Comparison of ENCODE assay signal across 20 cellular contexts in genomic region chr4:91280551-91281290, GRCh38.
DNase-seq lines count a peak whose midpoint lies in the region; ATAC-seq, FAIRE-seq and TF ChIP-seq lines count a peak whose summit lies in the region.
"Had no signal": no experiment of that assay in that cellular context is flagged by ENCODE, and none has a peak within 500 bp of the region (broad histone marks: within the 10 kb centered on the region; RNA-seq: fewer than 3 reads in every experiment).

No MANE protein-coding gene starts in this region.

- no peak overlapping the region for H3K4ac ChIP-seq in H1 (replicated peaks; ENCODE audit: insufficient read length, low read depth, low read length)

- no peak overlapping the region for H3K56ac ChIP-seq in H1 (replicated peaks; ENCODE audit: insufficient read length, low read depth, low read length)

- peaks cover 24% of the 10 kb centered on the region; the same call in 2 of the 3 replicates for H3K4me1 Mint-ChIP-seq in GM23338
- H3K4me1 Mint-ChIP-seq in CD8-positive, alpha-beta memory T cell = no peaks in the 10 kb centered on the region
- H3K4me1 Mint-ChIP-seq: CD4-positive, alpha-beta memory T cell; T-helper 17 cell had no signal

- peak in 2 of 3 experiments; percentile 18 to 69 for DNase-seq in NCI-H1417 (lab: John Stamatoyannopoulos, UW)
- DNase-seq in NCI-H1417 treated with DMSO at 0.1 percent for 48 hours (lab: John Stamatoyannopoulos, UW) = no peak
- peak; percentile 20 for DNase-seq in GM23338 (ENCODE audit: low spot score)
- DNase-seq in NCI-H2029 (lab: John Stamatoyannopoulos, UW) = peak; percentile 84
- no peak for DNase-seq in H1 (ENCODE audit: low read depth in 1 of 2, low spot score in 2 of 2)
- DNase-seq in smooth muscle cell (lab: John Stamatoyannopoulos, UW; ENCODE audit: unreplicated experiment) = no peak
- no peak for DNase-seq in CD8-positive, alpha-beta memory T cell
- DNase-seq in SKM-1 treated with dmso at 0.1 percent for 144 hours (lab: John Stamatoyannopoulos, UW; ENCODE audit: unreplicated experiment) = no peak
- DNase-seq: CD4-positive, alpha-beta memory T cell; EL; H7; IMR-90; Karpas-422; MG63; NCI-H1436 treated with DMSO at 0.1 percent for 48 hours; NCI-H2081 treated with DMSO at 0.1 percent for 48 hours; NK-92 treated with Interleukin-12 subunit alpha and Interleukin-12 subunit beta, amount 100 ng/mL, for 24 hours; SHP77 treated with DMSO at 0.1 percent for 48 hours; T-helper 17 cell had no signal

- H2BK120ac ChIP-seq in H1 (replicated peaks; ENCODE audit: low read depth, low read length) = peak overlapping the region; percentile 43

- no peak overlapping the region for H3K4me3 ChIP-seq in GM23338
- H3K4me3 ChIP-seq in H1 (ENCODE audit: extremely low read depth in 1 of 4, insufficient read depth in 2 of 4, low read depth in 3 of 4, low read length in 4 of 4) = no peak overlapping the region
- H3K4me3 ChIP-seq in smooth muscle cell = no peak overlapping the region
- H3K4me3 ChIP-seq in CD8-positive, alpha-beta memory T cell (ENCODE audit: low read length) = no peak overlapping the region
- H3K4me3 ChIP-seq: MG63 had no signal

- POLR2A ChIA-PET in H1 (lab: Charles Lee; ENCODE audit: partially characterized antibody) = no interaction called here
- POLR2A ChIA-PET in CD8-positive, alpha-beta memory T cell (lab: Charles Lee) = no interaction called here

- no peak overlapping the region for H3K27ac Mint-ChIP-seq in GM23338
- H3K27ac Mint-ChIP-seq in CD8-positive, alpha-beta memory T cell = no peak overlapping the region
- H3K27ac Mint-ChIP-seq: CD4-positive, alpha-beta memory T cell; T-helper 17 cell had no signal

- H3K18ac ChIP-seq in H1 (ENCODE audit: extremely low read depth, low read length) = no peak overlapping the region; the same call in 1 of the 2 replicates

- H2AFZ ChIP-seq in GM23338 (no peak overlapping the region), H1 (ENCODE audit: low read length) (peak overlapping the region; percentile 46; the same call in 1 of the 2 replicates), smooth muscle cell (ENCODE audit: low read depth) (no peak overlapping the region)

- H2AK5ac ChIP-seq in H1 (ENCODE audit: low read depth, low read length) = peak overlapping the region; percentile 82; the same call in 1 of the 2 replicates

- 0 out of 2 replicates have a peak overlapping the region, but pooled peaks have one; percentile 29 for H2BK12ac ChIP-seq in H1 (ENCODE audit: low read depth, low read length)

- H3K4me2 ChIP-seq in GM23338 (no peak overlapping the region), H1 (ENCODE audit: insufficient read depth in 1 of 2, low read depth in 2 of 2, low read length in 2 of 2) (no peak overlapping the region), smooth muscle cell (no peak overlapping the region)

- TF ChIP-seq POLR2A in H1 (IDR thresholded peaks at IDR 0.05; ENCODE audit: control extremely low read depth in 1 of 2, low read depth in 2 of 2, low read length in 2 of 2) = no peak

- no peak overlapping the region for H3K14ac ChIP-seq in H1 (ENCODE audit: insufficient read length)

- H3K27me3 ChIP-seq in GM23338 (ENCODE audit: insufficient read depth) (no peaks in the 10 kb centered on the region), H1 (replicated peaks in 1 of 4; ENCODE audit: control insufficient read depth in 3 of 4, extremely low read depth in 1 of 4, insufficient read depth in 3 of 4, low read length in 3 of 4) (no peaks in the 10 kb centered on the region), smooth muscle cell (ENCODE audit: low read depth) (no peaks in the 10 kb centered on the region)
- H3K27me3 ChIP-seq in CD8-positive, alpha-beta memory T cell (ENCODE audit: insufficient read depth, low read length, poor library complexity, severe bottlenecking) = no peaks in the 10 kb centered on the region
- H3K27me3 ChIP-seq: MG63 had no signal

- no peak overlapping the region for H2BK5ac ChIP-seq in H1 (ENCODE audit: low read depth, low read length)

- H2BK15ac ChIP-seq in H1 (ENCODE audit: low read length) = no peak overlapping the region

- TF ChIP-seq CTCF in GM23338 (conservative IDR thresholded peaks at IDR 0.05; ENCODE audit: low read depth in 2 of 2) (no peak), H1 (IDR thresholded peaks at IDR 0.05; ENCODE audit: control extremely low read depth in 1 of 3, insufficient read depth in 1 of 3, low read depth in 1 of 3, low read length in 3 of 3) (no peak), smooth muscle cell (IDR thresholded peaks at IDR 0.05; ENCODE audit: borderline replicate concordance, insufficient read depth, poor library complexity, severe bottlenecking) (no peak)

- no peak overlapping the region for H4K8ac ChIP-seq in H1 (ENCODE audit: extremely low read depth, insufficient read depth, low read length)

- H4K20me1 ChIP-seq in GM23338 (replicated peaks; ENCODE audit: insufficient read depth) (no peaks in the 10 kb centered on the region), H1 (replicated peaks in 1 of 2; ENCODE audit: control insufficient read depth in 1 of 2, insufficient read depth in 2 of 2, low read length in 2 of 2) (no peaks in the 10 kb centered on the region), smooth muscle cell (ENCODE audit: low read depth) (no peaks in the 10 kb centered on the region)

- H4K5ac ChIP-seq in H1 (ENCODE audit: insufficient read length, low read depth, low read length) = no peak overlapping the region

- peaks cover 19% of the 10 kb centered on the region for H3K4me1 ChIP-seq in GM23338 (ENCODE audit: insufficient read depth)
- H3K4me1 ChIP-seq in H1 (replicated peaks in 1 of 4; ENCODE audit: control insufficient read depth in 3 of 4, insufficient read depth in 4 of 4, low read length in 3 of 4) = peaks cover 0 to 7% (median 0%) of the 10 kb centered on the region in 4 experiments; a peak in 2 of 7 replicates
- no peaks in the 10 kb centered on the region for H3K4me1 ChIP-seq in smooth muscle cell (ENCODE audit: low read depth)
- no peaks in the 10 kb centered on the region for H3K4me1 ChIP-seq in CD8-positive, alpha-beta memory T cell (ENCODE audit: insufficient read depth, low read length)

- 86% methylated on average over 3 of the region's 3 CpGs; no CpG with 5 or more reads in 1 of the 2 experiments for WGBS in H1 (ENCODE audit: extremely low coverage in 1 of 2, insufficient coverage in 1 of 2, insufficient read length in 1 of 2, insufficient replicate concordance in 2 of 2, low coverage in 1 of 2, low lambda C conversion rate in 2 of 2, missing lambda C conversion rate in 1 of 2), 2 experiments
- 85% methylated on average over 3 of the region's 3 CpGs for WGBS in smooth muscle cell (ENCODE audit: low lambda C conversion rate)

- peak; percentile 41; the same call in 2 of the 3 replicates for ATAC-seq in GM23338
- ATAC-seq: T-helper 17 cell had no signal

- peak; percentile 13 for FAIRE-seq in H1 (lab: Jason Lieb, UNC)
- FAIRE-seq: GM19239 had no signal

- H3K9me3 Mint-ChIP-seq in GM23338 = no peaks in the 10 kb centered on the region
- H3K9me3 Mint-ChIP-seq in CD8-positive, alpha-beta memory T cell = peaks cover 3 to 38% (median 14%) of the 10 kb centered on the region in 5 donors

- H3K36me3 Mint-ChIP-seq in GM23338 (ENCODE audit: low read depth) = no peaks in the 10 kb centered on the region
- no peaks in the 10 kb centered on the region for H3K36me3 Mint-ChIP-seq in CD8-positive, alpha-beta memory T cell
- H3K36me3 Mint-ChIP-seq: CD4-positive, alpha-beta memory T cell had no signal

- no peaks in the 10 kb centered on the region for H3K9me2 ChIP-seq in GM23338 (ENCODE audit: insufficient read depth)

- no peaks in the 10 kb centered on the region for H3K79me1 ChIP-seq in H1 (ENCODE audit: low read depth, low read length)

- H3K4me3 Mint-ChIP-seq in GM23338 = no peak overlapping the region
- no peak overlapping the region for H3K4me3 Mint-ChIP-seq in CD8-positive, alpha-beta memory T cell
- H3K4me3 Mint-ChIP-seq: CD4-positive, alpha-beta memory T cell; T-helper 17 cell had no signal

- no peaks in the 10 kb centered on the region for H3K36me3 ChIP-seq in GM23338 (ENCODE audit: insufficient read depth)
- H3K36me3 ChIP-seq in H1 (ENCODE audit: control insufficient read depth in 2 of 4, insufficient read depth in 4 of 4, low read length in 3 of 4) = no peaks in the 10 kb centered on the region
- no peaks in the 10 kb centered on the region for H3K36me3 ChIP-seq in smooth muscle cell (ENCODE audit: low read depth)
- no peaks in the 10 kb centered on the region for H3K36me3 ChIP-seq in CD8-positive, alpha-beta memory T cell (ENCODE audit: insufficient read depth, low read length)
- H3K36me3 ChIP-seq: MG63 had no signal

- CTCF ChIA-PET in H1 (lab: Charles Lee; ENCODE audit: partially characterized antibody) = no interaction called here
- CTCF ChIA-PET in CD8-positive, alpha-beta memory T cell (lab: Charles Lee) = no interaction called here

- H3F3A ChIP-seq in GM23338 (replicated peaks; ENCODE audit: low read depth) (no peaks in the 10 kb centered on the region), smooth muscle cell (ENCODE audit: low read depth) (no peaks in the 10 kb centered on the region)

- H3K9ac ChIP-seq in H1 (replicated peaks in 1 of 4; ENCODE audit: extremely low read depth in 1 of 4, low read depth in 3 of 4, low read length in 3 of 4) = no peak overlapping the region
- no peak overlapping the region for H3K9ac ChIP-seq in smooth muscle cell (ENCODE audit: low read depth)

- H3K23me2 ChIP-seq in H1 (ENCODE audit: low read depth, low read length) = no peaks in the 10 kb centered on the region

- H3K9me3 ChIP-seq in H1 (ENCODE audit: insufficient read depth in 2 of 2, low read depth in 1 of 2, low read length in 1 of 2) (no peaks in the 10 kb centered on the region), smooth muscle cell (replicated peaks; ENCODE audit: low read depth) (no peaks in the 10 kb centered on the region)
- no peaks in the 10 kb centered on the region for H3K9me3 ChIP-seq in CD8-positive, alpha-beta memory T cell (ENCODE audit: low read length)
- H3K9me3 ChIP-seq: MG63 had no signal

- TF ChIP-seq EP300 in H1 (IDR thresholded peaks at IDR 0.05; ENCODE audit: borderline replicate concordance in 1 of 2, low read depth in 2 of 2, low read length in 2 of 2) = no peak

- H3K27ac ChIP-seq in GM23338 (ENCODE audit: low read depth) = no peak overlapping the region
- H3K27ac ChIP-seq in H1 (ENCODE audit: low read depth, low read length) = no peak overlapping the region
- no peak overlapping the region for H3K27ac ChIP-seq in smooth muscle cell (ENCODE audit: low read depth)
- no peak overlapping the region for H3K27ac ChIP-seq in CD8-positive, alpha-beta memory T cell (ENCODE audit: low read depth, low read length)

- H4K91ac ChIP-seq in H1 (replicated peaks; ENCODE audit: insufficient read length, low read length) = no peak overlapping the region

- TF ChIP-seq RAD21 in H1 (IDR thresholded peaks at IDR 0.05 in 1 of 2, conservative IDR thresholded peaks at IDR 0.05 in 1 of 2; ENCODE audit: low read depth in 2 of 2, low read length in 2 of 2) = no peak

- H3K27me3 Mint-ChIP-seq in GM23338 (ENCODE audit: insufficient read depth, low read depth, poor library complexity) = no peaks in the 10 kb centered on the region
- no peaks in the 10 kb centered on the region for H3K27me3 Mint-ChIP-seq in CD8-positive, alpha-beta memory T cell
- H3K27me3 Mint-ChIP-seq: CD4-positive, alpha-beta memory T cell; T-helper 17 cell had no signal

- H3K79me2 ChIP-seq in GM23338 (replicated peaks; ENCODE audit: insufficient read depth) (no peaks in the 10 kb centered on the region), H1 (ENCODE audit: control insufficient read depth in 1 of 2, insufficient read depth in 2 of 2, low read length in 2 of 2) (no peaks in the 10 kb centered on the region), smooth muscle cell (ENCODE audit: low read depth) (no peaks in the 10 kb centered on the region)

- H3K23ac ChIP-seq in H1 (ENCODE audit: insufficient read length) = no peak overlapping the region

- H2BK20ac ChIP-seq in H1 (ENCODE audit: low read length) = no peak overlapping the region

Comparison
In these comparisons a context has a peak if more than half of its experiments do, and no peak if none do; other contexts are left out.
1. DNase-seq: peak in NCI-H1417 (2 of 3), GM23338 (single experiment) and NCI-H2029 (single experiment); none in NCI-H1417 treated with DMSO at 0.1 percent for 48 hours (single experiment), H1 (0 of 2), smooth muscle cell (single experiment), CD8-positive, alpha-beta memory T cell (0 of 5) and SKM-1 treated with dmso at 0.1 percent for 144 hours (single experiment).